ENCODE assay signal across 3 cellular contexts in the genomic region with DNA sequence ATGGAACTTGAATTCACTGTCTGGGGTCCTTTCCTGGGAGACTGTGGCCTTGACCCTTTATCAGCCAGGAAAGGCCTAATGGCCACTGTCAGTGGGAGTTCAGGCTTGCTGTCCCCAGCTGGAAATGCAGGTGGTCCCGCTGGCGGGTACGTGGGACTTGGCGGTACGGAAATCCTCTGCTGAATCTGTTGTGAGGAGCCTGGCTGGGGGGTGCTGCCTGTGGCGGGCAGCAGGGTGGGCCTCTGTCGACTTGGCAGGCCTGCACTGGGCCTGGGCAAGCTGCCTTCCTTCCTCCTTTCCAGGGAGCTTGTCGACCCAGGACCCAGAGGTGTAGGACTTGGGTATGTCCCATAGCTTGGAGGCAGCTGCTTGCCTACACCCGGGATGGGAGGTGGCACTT.
TF ChIP-seq lines count a peak whose summit lies in the region.

No MANE protein-coding gene starts in this region.

TF ChIP-seq in WTC11, 78 proteins besides CTCF, POLR2A, EP300 and RAD21:
- TF ChIP-seq ZNF396 (CRISPR knock-in tag; IDR thresholded peaks at IDR 0.05; ENCODE audit: borderline replicate concordance), result no peak
- TF ChIP-seq, protein P1, sequence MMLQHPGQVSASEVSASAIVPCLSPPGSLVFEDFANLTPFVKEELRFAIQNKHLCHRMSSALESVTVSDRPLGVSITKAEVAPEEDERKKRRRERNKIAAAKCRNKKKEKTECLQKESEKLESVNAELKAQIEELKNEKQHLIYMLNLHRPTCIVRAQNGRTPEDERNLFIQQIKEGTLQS (CRISPR knock-in tag; conservative IDR thresholded peaks at IDR 0.05), result no peak

TF ChIP-seq in endothelial cell of umbilical vein, 7 proteins besides CTCF, POLR2A, EP300 and RAD21:
- TF ChIP-seq, protein P2, sequence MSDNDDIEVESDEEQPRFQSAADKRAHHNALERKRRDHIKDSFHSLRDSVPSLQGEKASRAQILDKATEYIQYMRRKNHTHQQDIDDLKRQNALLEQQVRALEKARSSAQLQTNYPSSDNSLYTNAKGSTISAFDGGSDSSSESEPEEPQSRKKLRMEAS (IDR thresholded peaks at IDR 0.05; ENCODE audit: insufficient read depth, insufficient read length), result no peak
- TF ChIP-seq POLR2AphosphoS5 (IDR thresholded peaks at IDR 0.05; ENCODE audit: insufficient read depth, low read depth, low read length), result no peak
- TF ChIP-seq JUN (IDR thresholded peaks at IDR 0.05; ENCODE audit: borderline replicate concordance, insufficient read depth, insufficient read length, low read depth), result no peak
- TF ChIP-seq GATA2 (IDR thresholded peaks at IDR 0.05; ENCODE audit: insufficient read depth, insufficient read length, low read depth, low read length), result no peak
- no peak for TF ChIP-seq MYC (IDR thresholded peaks at IDR 0.05; ENCODE audit: low read depth, low read length)
- TF ChIP-seq EZH2 (IDR thresholded peaks at IDR 0.05; ENCODE audit: borderline replicate concordance, low read depth, low read length, severe bottlenecking), result no peak
- no peak for TF ChIP-seq FOS (IDR thresholded peaks at IDR 0.05; ENCODE audit: borderline replicate concordance, insufficient read depth, low read length)

TF ChIP-seq in GM12891, 5 proteins besides CTCF, POLR2A, EP300 and RAD21:
- TF ChIP-seq POU2F2 (IDR thresholded peaks at IDR 0.05; ENCODE audit: low read depth, low read length), result no peak
- no peak for TF ChIP-seq PAX5 (IDR thresholded peaks at IDR 0.05; ENCODE audit: insufficient read depth, low read length, severe bottlenecking)
- no peak for TF ChIP-seq SPI1 (IDR thresholded peaks at IDR 0.05; ENCODE audit: low read depth, low read length)
- no peak for TF ChIP-seq POLR2AphosphoS5 (IDR thresholded peaks at IDR 0.05; ENCODE audit: low read depth, low read length)
- no peak for TF ChIP-seq TAF1 (IDR thresholded peaks at IDR 0.05; ENCODE audit: low read depth, low read length)
